In genomic region chr5:85049020-85049419, GRCh38 we compare ENCODE assay signal across 8 cellular contexts.
A peak's percentile ranks its signal among the peaks of the same experiment; 100 is the strongest.
DNase-seq lines count a peak whose midpoint lies in the region; ATAC-seq and TF ChIP-seq lines count a peak whose summit lies in the region.

No MANE protein-coding gene starts in this region.

- no peak overlapping the region for H3K4me3 Mint-ChIP-seq in chondrocyte (ENCODE audit: unreplicated experiment)
- H3K4me3 Mint-ChIP-seq in neural crest cell: no peak overlapping the region

- peak overlapping the region; percentile 68 for H3K27ac Mint-ChIP-seq in chondrocyte (ENCODE audit: unreplicated experiment)
- no peak overlapping the region for H3K27ac Mint-ChIP-seq in neural crest cell (ENCODE audit: unreplicated experiment)

- no peak for ATAC-seq in GM18520 (IDR thresholded peaks at IDR 0.05; ENCODE audit: unreplicated experiment)
- ATAC-seq in HG02981 (IDR thresholded peaks at IDR 0.05; ENCODE audit: unreplicated experiment): no peak
- no peak for ATAC-seq in GM21447 (IDR thresholded peaks at IDR 0.05; ENCODE audit: unreplicated experiment)

- H3K9me3 Mint-ChIP-seq in chondrocyte (ENCODE audit: low read depth) (no peaks in the 10 kb centered on the region), neural crest cell (peaks cover 6% of the 10 kb centered on the region)

- peaks cover 8% of the 10 kb centered on the region for H3K4me1 Mint-ChIP-seq in chondrocyte (ENCODE audit: low read depth)
- H3K4me1 Mint-ChIP-seq in neural crest cell: no peaks in the 10 kb centered on the region

- peak; percentile 25; the same call in 1 of the 3 replicates for TF ChIP-seq CTCF in GM12872 (IDR thresholded peaks at IDR 0.05; ENCODE audit: insufficient read depth, low read depth, low read length)
- peak; percentile 83 for TF ChIP-seq CTCF in chondrocyte (IDR thresholded peaks at IDR 0.05)
- TF ChIP-seq CTCF in neural crest cell (conservative IDR thresholded peaks at IDR 0.05): peak; percentile 61

- H3K36me3 Mint-ChIP-seq in chondrocyte (ENCODE audit: low read depth) (no peaks in the 10 kb centered on the region), neural crest cell (ENCODE audit: low read depth) (no peaks in the 10 kb centered on the region)

- no peaks in the 10 kb centered on the region for H3K27me3 Mint-ChIP-seq in chondrocyte (ENCODE audit: low read depth)
- H3K27me3 Mint-ChIP-seq in neural crest cell (ENCODE audit: low read depth): no peaks in the 10 kb centered on the region

- DNase-seq in NCI-H1694 treated with DMSO at 0.1 percent for 48 hours (lab: John Stamatoyannopoulos, UW) (peak; percentile 8), chondrocyte (ENCODE audit: low spot score) (no peak), neural crest cell (ENCODE audit: low read depth, low spot score) (no peak), LoVo (ENCODE audit: low spot score) (no peak)

Comparison
In these comparisons a context has a peak if more than half of its experiments do, and no peak if none do; other contexts are left out.
1. CTCF ChIP-seq: peak in every context shown above with its lines; median percentile 83 in chondrocyte; 61 in neural crest cell; 25 in GM12872.